Comparison of ENCODE assay signal across 25 cellular contexts in the genomic region with DNA sequence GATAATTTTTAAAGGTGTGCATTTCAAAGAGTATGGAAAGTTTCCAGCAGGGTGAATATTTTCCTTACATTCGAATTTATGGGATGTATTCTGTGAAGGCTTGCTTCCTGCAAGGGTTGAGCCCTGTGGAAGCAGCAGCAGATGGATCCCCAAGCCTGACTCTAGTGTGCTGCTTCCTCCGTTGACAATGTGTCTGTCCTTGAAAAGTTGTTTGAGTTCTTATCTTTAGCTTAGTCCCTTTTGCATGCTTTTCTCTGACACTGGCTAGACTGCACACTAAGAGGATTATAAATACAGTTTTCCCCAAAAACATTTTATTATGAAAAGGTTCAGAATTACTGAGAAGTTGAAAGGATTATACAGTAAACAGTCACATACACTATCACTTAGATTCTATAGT.
"Had no signal": no experiment of that assay in that cellular context is flagged by ENCODE, and none has a peak within 500 bp of the region (broad histone marks: within the 10 kb centered on the region; RNA-seq: fewer than 3 reads in every experiment).

No MANE protein-coding gene starts in this region.

- H3K27ac ChIP-seq: neutrophil, pancreas, prostate gland, skin epidermis, spleen, stomach, thyroid gland, tibial nerve, upper lobe of left lung, uterus had no signal

- H3K4me3 ChIP-seq: pancreas, prostate gland, skin epidermis, smooth muscle cell, spleen, stomach, thoracic aorta, thyroid gland, tibial nerve, upper lobe of left lung, uterus had no signal

- H3K4me2 ChIP-seq: smooth muscle cell had no signal

- FAIRE-seq: pancreas had no signal

- H3K4me1 ChIP-seq: prostate gland, spleen, thyroid gland, tibial nerve, upper lobe of left lung, uterus had no signal

- H3K36me3 ChIP-seq: prostate gland, uterus had no signal

- DNase-seq: naive B cell; naive thymus-derived CD8-positive, alpha-beta T cell; nephron progenitor cell; nucleus accumbens; retina; spleen; stimulated activated CD4-positive, alpha-beta T cell treated with anti-CD3 and anti-CD28 coated beads, Interleukin-12 subunit alpha, Interleukin-12 subunit beta, amount 100 ng/mL, for 4 hours; stimulated activated CD4-positive, alpha-beta T cell treated with anti-CD3 and anti-CD28 coated beads, Interleukin-1b, Interleukin-23, amount 100 ng/mL, for 48 hours; stimulated activated CD4-positive, alpha-beta T cell treated with anti-CD3 and anti-CD28 coated beads, Interleukin-4, amount 100 ng/mL, for 1 hour; stimulated activated naive B cell treated with anti-CD40 and anti-IgM and Interleukin-4, amounts not matched to agents 10 μg/mL and 1 μg/mL and 100 μg/mL, for 72 hours; stimulated activated naive CD4-positive, alpha-beta T cell treated with Interleukin-2 at 50 U/mL for 16 hours; trophoblast cell; upper lobe of left lung; uterus had no signal

- ATAC-seq: naive thymus-derived CD8-positive, alpha-beta T cell; natural killer cell treated with Interleukin-12 subunit alpha and Interleukin-12 subunit beta and Interleukin-15 and Interleukin-18, amount 100 ng/mL, for 72 hours; stimulated activated effector memory CD8-positive, alpha-beta T cell treated with anti-CD3 and anti-CD28 coated beads, Interleukin-12 subunit alpha, Interleukin-12 subunit beta, amount 100 ng/mL, for 72 hours; stimulated activated naive B cell treated with anti-CD40 and anti-IgM and Interleukin-4, amounts not matched to agents 10 μg/mL and 1 μg/mL and 100 μg/mL, for 72 hours had no signal

- H3K9me3 ChIP-seq: neutrophil, pancreas, prostate gland, thoracic aorta, thyroid gland, upper lobe of left lung, uterus had no signal

- H3K27me3 ChIP-seq: neutrophil, pancreas, spleen, stomach, thyroid gland, tibial nerve, upper lobe of left lung, uterus had no signal
